In genomic region chr4:108971473-108971872, GRCh38 we compare ENCODE assay signal across 18 cellular contexts.
DNase-seq lines count a peak whose midpoint lies in the region; ATAC-seq and TF ChIP-seq lines count a peak whose summit lies in the region.
"Had no signal": no experiment of that assay in that cellular context is flagged by ENCODE, and none has a peak within 500 bp of the region (broad histone marks: within the 10 kb centered on the region; RNA-seq: fewer than 3 reads in every experiment).

No MANE protein-coding gene starts in this region.

- TF ChIP-seq CTCF in ovary (IDR thresholded peaks at IDR 0.05) (no peak), PC-3 (conservative IDR thresholded peaks at IDR 0.05; ENCODE audit: low read depth, low read length) (no peak)

- H3K4me3 ChIP-seq in ovary (no peak overlapping the region), PC-3 (ENCODE audit: low read length) (no peak overlapping the region)

- no peak overlapping the region for H3K27ac ChIP-seq in ovary
- H3K27ac ChIP-seq in PC-3 (ENCODE audit: low read length): no peak overlapping the region
- H3K27ac ChIP-seq: 22Rv1 had no signal

- peaks cover 32% of the 10 kb centered on the region for H3K4me1 Mint-ChIP-seq in activated naive CD4-positive, alpha-beta T cell treated with anti-CD3 and anti-CD28 coated beads, Interleukin-2, amount 50 U/mL, for 24 hours
- peaks cover 23% of the 10 kb centered on the region for H3K4me1 Mint-ChIP-seq in activated naive CD4-positive, alpha-beta T cell treated with anti-CD3 and anti-CD28 coated beads for 36 hours (ENCODE audit: low read depth)
- peaks cover 35% of the 10 kb centered on the region for H3K4me1 Mint-ChIP-seq in activated T-helper 1 cell treated with anti-CD3 and anti-CD28 coated beads, Interleukin-12 subunit alpha, Interleukin-12 subunit beta, Interleukin-2, Interleukin-4 antibody, amounts not matched to agents 30 ng/mL and 10 ng/mL and 1 ng/mL, durations not matched to agents 14 hours and 24 hours and 36 hours (ENCODE audit: low read depth)
- H3K4me1 Mint-ChIP-seq: B cell had no signal

- peak overlapping the region; percentile 14 for H3K27ac Mint-ChIP-seq in activated naive CD4-positive, alpha-beta T cell treated with anti-CD3 and anti-CD28 coated beads, Interleukin-2, amount 50 U/mL, for 24 hours
- no peak overlapping the region for H3K27ac Mint-ChIP-seq in activated naive CD4-positive, alpha-beta T cell treated with anti-CD3 and anti-CD28 coated beads for 36 hours
- H3K27ac Mint-ChIP-seq in activated T-helper 1 cell treated with anti-CD3 and anti-CD28 coated beads, Interleukin-12 subunit alpha, Interleukin-12 subunit beta, Interleukin-2, Interleukin-4 antibody, amounts not matched to agents 30 ng/mL and 10 ng/mL and 1 ng/mL, durations not matched to agents 14 hours and 24 hours and 36 hours: peak overlapping the region; percentile 15
- H3K27ac Mint-ChIP-seq: B cell, HFFc6 had no signal

- no peak overlapping the region for H3K4me2 ChIP-seq in PC-3 (ENCODE audit: low read length)

- CTCF ChIA-PET in activated naive CD4-positive, alpha-beta T cell treated with anti-CD3 and anti-CD28 coated beads for 36 hours (lab: Charles Lee): no interaction called here
- CTCF ChIA-PET in PC-3 (lab: Charles Lee): no interaction called here

- H3F3A ChIP-seq in PC-3 (ENCODE audit: low read length, unreplicated experiment): no peaks in the 10 kb centered on the region

- H3K9ac ChIP-seq in PC-3 (ENCODE audit: low read length): no peak overlapping the region

- H3K79me2 ChIP-seq in PC-3 (ENCODE audit: low read length): no peaks in the 10 kb centered on the region

- peaks cover 4% of the 10 kb centered on the region for H3K9me3 Mint-ChIP-seq in activated naive CD4-positive, alpha-beta T cell treated with anti-CD3 and anti-CD28 coated beads, Interleukin-2, amount 50 U/mL, for 24 hours
- H3K9me3 Mint-ChIP-seq in activated naive CD4-positive, alpha-beta T cell treated with anti-CD3 and anti-CD28 coated beads for 36 hours: no peaks in the 10 kb centered on the region
- H3K9me3 Mint-ChIP-seq in activated T-helper 1 cell treated with anti-CD3 and anti-CD28 coated beads, Interleukin-12 subunit alpha, Interleukin-12 subunit beta, Interleukin-2, Interleukin-4 antibody, amounts not matched to agents 30 ng/mL and 10 ng/mL and 1 ng/mL, durations not matched to agents 14 hours and 24 hours and 36 hours: peaks cover 27% of the 10 kb centered on the region
- H3K9me3 Mint-ChIP-seq: HFFc6 had no signal

- H3K9me2 ChIP-seq in PC-3 (replicated peaks; ENCODE audit: low read length): no peaks in the 10 kb centered on the region

- H3K36me3 Mint-ChIP-seq in activated naive CD4-positive, alpha-beta T cell treated with anti-CD3 and anti-CD28 coated beads, Interleukin-2, amount 50 U/mL, for 24 hours: peaks cover 3% of the 10 kb centered on the region
- H3K36me3 Mint-ChIP-seq in activated naive CD4-positive, alpha-beta T cell treated with anti-CD3 and anti-CD28 coated beads for 36 hours (ENCODE audit: low read depth): no peaks in the 10 kb centered on the region
- H3K36me3 Mint-ChIP-seq in activated T-helper 1 cell treated with anti-CD3 and anti-CD28 coated beads, Interleukin-12 subunit alpha, Interleukin-12 subunit beta, Interleukin-2, Interleukin-4 antibody, amounts not matched to agents 30 ng/mL and 10 ng/mL and 1 ng/mL, durations not matched to agents 14 hours and 24 hours and 36 hours (ENCODE audit: low read depth): peaks cover 12% of the 10 kb centered on the region

- WGBS in ovary, 3 donors: 0% methylated on average over 1 of the region's 1 CpG

- intact Hi-C loops in activated naive CD4-positive, alpha-beta T cell treated with anti-CD3 and anti-CD28 coated beads for 36 hours (cut with micrococcal nuclease): loop anchor here (5.0 to 10.0 kb wide), 4 partner anchors 119 to 1247 kb away; partner anchors contain the start of genes HADH and PAPSS1
- intact Hi-C loops in activated T-helper 1 cell treated with anti-CD3 and anti-CD28 coated beads, Interleukin-12 subunit alpha, Interleukin-12 subunit beta, Interleukin-2, Interleukin-4 antibody, amounts not matched to agents 30 ng/mL and 10 ng/mL and 1 ng/mL, durations not matched to agents 14 hours and 24 hours and 36 hours (cut with micrococcal nuclease): loop anchor here (5.0 kb wide), 2 partner anchors 124 to 1226 kb away; partner anchors contain the start of gene ELOVL6
- intact Hi-C loops in ovary (cut with DNase I): no loop called here
- intact Hi-C loops in PC-3 (cut with micrococcal nuclease): no loop called here

- TF ChIP-seq EP300 in ovary (IDR thresholded peaks at IDR 0.05): no peak

- no peak overlapping the region for H2AFZ ChIP-seq in PC-3 (ENCODE audit: low read length)

- no peaks in the 10 kb centered on the region for H4K20me1 ChIP-seq in PC-3 (ENCODE audit: low read length)

- no peak overlapping the region for H3K4me3 Mint-ChIP-seq in activated naive CD4-positive, alpha-beta T cell treated with anti-CD3 and anti-CD28 coated beads, Interleukin-2, amount 50 U/mL, for 24 hours
- H3K4me3 Mint-ChIP-seq in activated naive CD4-positive, alpha-beta T cell treated with anti-CD3 and anti-CD28 coated beads for 36 hours: no peak overlapping the region
- no peak overlapping the region for H3K4me3 Mint-ChIP-seq in activated T-helper 1 cell treated with anti-CD3 and anti-CD28 coated beads, Interleukin-12 subunit alpha, Interleukin-12 subunit beta, Interleukin-2, Interleukin-4 antibody, amounts not matched to agents 30 ng/mL and 10 ng/mL and 1 ng/mL, durations not matched to agents 14 hours and 24 hours and 36 hours
- H3K4me3 Mint-ChIP-seq: B cell, HFFc6 had no signal

- H3K27me3 Mint-ChIP-seq in activated naive CD4-positive, alpha-beta T cell treated with anti-CD3 and anti-CD28 coated beads, Interleukin-2, amount 50 U/mL, for 24 hours: no peaks in the 10 kb centered on the region
- H3K27me3 Mint-ChIP-seq in activated naive CD4-positive, alpha-beta T cell treated with anti-CD3 and anti-CD28 coated beads for 36 hours (ENCODE audit: low read depth): no peaks in the 10 kb centered on the region
- no peaks in the 10 kb centered on the region for H3K27me3 Mint-ChIP-seq in activated T-helper 1 cell treated with anti-CD3 and anti-CD28 coated beads, Interleukin-12 subunit alpha, Interleukin-12 subunit beta, Interleukin-2, Interleukin-4 antibody, amounts not matched to agents 30 ng/mL and 10 ng/mL and 1 ng/mL, durations not matched to agents 14 hours and 24 hours and 36 hours (ENCODE audit: insufficient read depth)
- H3K27me3 Mint-ChIP-seq: B cell had no signal

- no peaks in the 10 kb centered on the region for H3K9me3 ChIP-seq in ovary
- H3K9me3 ChIP-seq in PC-3 (ENCODE audit: low read length): no peaks in the 10 kb centered on the region

- H3K27me3 ChIP-seq in ovary: no peaks in the 10 kb centered on the region
- H3K27me3 ChIP-seq in PC-3 (ENCODE audit: low read length): peaks cover 11% of the 10 kb centered on the region

- TF ChIP-seq POLR2A in ovary (IDR thresholded peaks at IDR 0.05): no peak

- DNase-seq in NCI-H82 (lab: John Stamatoyannopoulos, UW) (peak; percentile 1), NCI-H82 treated with DMSO at 0.1 percent for 48 hours (lab: John Stamatoyannopoulos, UW; ENCODE audit: unreplicated experiment) (no peak), pons (ENCODE audit: low spot score) (no peak), ovary (no peak), PC-3 (no peak)
- DNase-seq in activated naive CD4-positive, alpha-beta T cell treated with anti-CD3 and anti-CD28 coated beads for 36 hours: no peak
- no peak for DNase-seq in activated T-helper 1 cell treated with anti-CD3 and anti-CD28 coated beads, Interleukin-12 subunit alpha, Interleukin-12 subunit beta, Interleukin-2, Interleukin-4 antibody, amounts not matched to agents 30 ng/mL and 10 ng/mL and 1 ng/mL, durations not matched to agents 14 hours and 24 hours and 36 hours (ENCODE audit: low spot score)
- DNase-seq: COR-L47, HFFc6, KG1, MV-4-11, NCI-H187, NCI-H2107, NCI-H226 had no signal

- H3K4me1 ChIP-seq in ovary (ENCODE audit: insufficient read depth) (no peaks in the 10 kb centered on the region), PC-3 (ENCODE audit: insufficient read depth, low read length) (no peaks in the 10 kb centered on the region)

- ATAC-seq in PC-3: no peak
- ATAC-seq: HepG2 had no signal

- POLR2A ChIA-PET in PC-3 (lab: Charles Lee; ENCODE audit: unreplicated experiment): no interaction called here

- BruUV-seq in PC-3 (replicated peaks; lab: Mats Ljungman, UMichigan): no TSS peak

- no peaks in the 10 kb centered on the region for H3K36me3 ChIP-seq in ovary
- no peaks in the 10 kb centered on the region for H3K36me3 ChIP-seq in PC-3 (ENCODE audit: low read depth, low read length)

Comparison
In these comparisons a context has a peak if more than half of its experiments do, and no peak if none do; other contexts are left out.
1. intact Hi-C loops: an anchor here in activated naive CD4-positive, alpha-beta T cell treated with anti-CD3 and anti-CD28 coated beads for 36 hours (5.0 to 10.0 kb wide) and activated T-helper 1 cell treated with anti-CD3 and anti-CD28 coated beads, Interleukin-12 subunit alpha, Interleukin-12 subunit beta, Interleukin-2, Interleukin-4 antibody, amounts not matched to agents 30 ng/mL and 10 ng/mL and 1 ng/mL, durations not matched to agents 14 hours and 24 hours and 36 hours (5.0 kb wide); none called in ovary and PC-3.